ENCODE assay signal across 10 cellular contexts in the genomic region with DNA sequence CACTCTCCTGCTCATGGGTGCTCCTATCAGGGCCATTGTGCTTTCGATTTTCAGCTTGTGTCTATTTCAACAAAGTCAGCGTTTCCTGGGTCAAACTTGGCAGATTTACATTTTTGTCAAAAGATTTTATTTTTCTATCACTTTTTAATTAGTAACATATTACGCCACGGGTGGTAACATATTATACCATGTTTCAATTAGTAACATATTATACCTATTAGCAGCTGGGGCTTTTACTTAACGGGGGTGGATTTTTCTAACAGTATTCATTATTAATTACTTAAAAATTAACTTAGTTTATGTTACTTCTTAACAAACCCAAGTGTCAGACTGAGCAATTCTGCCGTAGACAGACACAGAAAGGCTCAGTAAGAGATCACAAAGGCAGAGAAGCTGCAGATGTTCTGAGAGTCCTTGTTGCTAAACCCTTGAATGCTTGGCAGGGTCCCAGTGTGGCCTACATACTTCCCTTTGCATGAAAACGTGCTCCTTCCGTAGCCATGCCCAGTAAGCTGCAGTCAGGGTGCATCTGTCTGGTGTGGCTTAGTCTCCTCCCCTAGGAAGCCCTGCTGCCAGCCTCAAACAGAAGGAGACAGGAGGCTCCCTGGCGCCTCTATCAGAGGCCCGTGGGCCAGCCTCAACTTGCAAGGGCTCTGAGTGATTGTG.
DNase-seq lines count a peak whose midpoint lies in the region; ATAC-seq and TF ChIP-seq lines count a peak whose summit lies in the region.
"Had no signal": no experiment of that assay in that cellular context is flagged by ENCODE, and none has a peak within 500 bp of the region (broad histone marks: within the 10 kb centered on the region; RNA-seq: fewer than 3 reads in every experiment).

No MANE protein-coding gene starts in this region.

- H3K27me3 ChIP-seq in fibroblast of lung (ENCODE audit: control insufficient read depth, insufficient read depth, low read length): no peaks in the 10 kb centered on the region

- no peaks in the 10 kb centered on the region for H4K20me1 ChIP-seq in fibroblast of lung (ENCODE audit: control insufficient read depth, extremely low read depth, insufficient read depth, low read length)

- H3K4me1 Mint-ChIP-seq in glutamatergic neuron (ENCODE audit: low read depth, unreplicated experiment): peaks cover 2% of the 10 kb centered on the region
- H3K4me1 Mint-ChIP-seq in activated T-helper 17 cell treated with anti-CD3 and anti-CD28 coated beads, Interleukin-2, amount 50 U/mL, for 72 hours: no peaks in the 10 kb centered on the region
- H3K4me1 Mint-ChIP-seq: activated naive CD8-positive, alpha-beta T cell treated with anti-CD3 and anti-CD28 coated beads, Interleukin-2, amount 50 U/mL, for 24 hours had no signal

- H2AFZ ChIP-seq in fibroblast of lung (ENCODE audit: low read length): no peak overlapping the region

- DNase-seq in AG09309 (ENCODE audit: low read depth) (peak; percentile 78), fibroblast of lung (ENCODE audit: low read depth in 2 of 2) (peak; percentile 71 to 79), A172 (ENCODE audit: low spot score) (no peak), NCI-H1092 (lab: John Stamatoyannopoulos, UW) (no peak), glutamatergic neuron (no peak)
- DNase-seq: activated naive CD8-positive, alpha-beta T cell treated with anti-CD3 and anti-CD28 coated beads, Interleukin-2, amount 50 U/mL, for 24 hours had no signal

- H3K4me2 ChIP-seq in fibroblast of lung (ENCODE audit: extremely low read depth, insufficient read depth, low read length): no peak overlapping the region

- H3K4me3 ChIP-seq in AG09309 (ENCODE audit: control insufficient read depth, low read depth, low read length) (no peak overlapping the region), fibroblast of lung (replicated peaks in 1 of 4; ENCODE audit: control extremely low read depth in 1 of 4, insufficient read depth in 1 of 4, low read depth in 3 of 4, low read length in 4 of 4) (no peak overlapping the region)

- no peaks in the 10 kb centered on the region for H3K79me2 ChIP-seq in fibroblast of lung (ENCODE audit: control insufficient read depth, insufficient read depth, low read length)

- no peaks in the 10 kb centered on the region for H3K9me3 Mint-ChIP-seq in glutamatergic neuron (ENCODE audit: unreplicated experiment)
- no peaks in the 10 kb centered on the region for H3K9me3 Mint-ChIP-seq in activated T-helper 17 cell treated with anti-CD3 and anti-CD28 coated beads, Interleukin-2, amount 50 U/mL, for 72 hours
- H3K9me3 Mint-ChIP-seq: type B pancreatic cell had no signal

- H3K36me3 Mint-ChIP-seq in glutamatergic neuron (ENCODE audit: unreplicated experiment): no peaks in the 10 kb centered on the region
- H3K36me3 Mint-ChIP-seq in activated T-helper 17 cell treated with anti-CD3 and anti-CD28 coated beads, Interleukin-2, amount 50 U/mL, for 72 hours (ENCODE audit: low read depth): no peaks in the 10 kb centered on the region
- H3K36me3 Mint-ChIP-seq: type B pancreatic cell had no signal

- no peaks in the 10 kb centered on the region for H3K9me3 ChIP-seq in fibroblast of lung (ENCODE audit: control insufficient read depth, insufficient read depth, low read depth, low read length)

- no peak for TF ChIP-seq CTCF in AG09309 (IDR thresholded peaks at IDR 0.05; ENCODE audit: control insufficient read depth, insufficient read depth, low read depth, low read length, missing control alignments)
- TF ChIP-seq CTCF in fibroblast of lung (conservative IDR thresholded peaks at IDR 0.05 in 1 of 2, IDR thresholded peaks at IDR 0.05 in 1 of 2; ENCODE audit: low read depth in 1 of 2, low read length in 2 of 2): no peak
- no peak for TF ChIP-seq CTCF in glutamatergic neuron (IDR thresholded peaks at IDR 0.05; ENCODE audit: partially characterized antibody, unreplicated experiment)

- no peaks in the 10 kb centered on the region for H3K36me3 ChIP-seq in fibroblast of lung (ENCODE audit: control insufficient read depth, insufficient read depth, low read length)

- H3K4me3 Mint-ChIP-seq in glutamatergic neuron (ENCODE audit: unreplicated experiment): no peak overlapping the region
- no peak overlapping the region for H3K4me3 Mint-ChIP-seq in activated T-helper 17 cell treated with anti-CD3 and anti-CD28 coated beads, Interleukin-2, amount 50 U/mL, for 72 hours
- H3K4me3 Mint-ChIP-seq: activated naive CD8-positive, alpha-beta T cell treated with anti-CD3 and anti-CD28 coated beads, Interleukin-2, amount 50 U/mL, for 24 hours; type B pancreatic cell had no signal

- H3K9ac ChIP-seq in fibroblast of lung (ENCODE audit: insufficient read depth, low read length): no peak overlapping the region

- peaks cover 2% of the 10 kb centered on the region for H3K4me1 ChIP-seq in fibroblast of lung (ENCODE audit: control insufficient read depth, extremely low read depth, insufficient read depth, low read length)

- no peak overlapping the region for H3K27ac Mint-ChIP-seq in glutamatergic neuron (ENCODE audit: unreplicated experiment)
- H3K27ac Mint-ChIP-seq in activated T-helper 17 cell treated with anti-CD3 and anti-CD28 coated beads, Interleukin-2, amount 50 U/mL, for 72 hours: no peak overlapping the region
- H3K27ac Mint-ChIP-seq: activated naive CD8-positive, alpha-beta T cell treated with anti-CD3 and anti-CD28 coated beads, Interleukin-2, amount 50 U/mL, for 24 hours; type B pancreatic cell had no signal

- no peaks in the 10 kb centered on the region for H3K27me3 Mint-ChIP-seq in glutamatergic neuron (ENCODE audit: unreplicated experiment)
- H3K27me3 Mint-ChIP-seq in activated T-helper 17 cell treated with anti-CD3 and anti-CD28 coated beads, Interleukin-2, amount 50 U/mL, for 72 hours: no peaks in the 10 kb centered on the region
- H3K27me3 Mint-ChIP-seq: activated naive CD8-positive, alpha-beta T cell treated with anti-CD3 and anti-CD28 coated beads, Interleukin-2, amount 50 U/mL, for 24 hours had no signal

- ATAC-seq in GM19397 (IDR thresholded peaks at IDR 0.05; ENCODE audit: unreplicated experiment) (peak; percentile 87), HG03558 (IDR thresholded peaks at IDR 0.05; ENCODE audit: extremely low read depth, unreplicated experiment) (peak; percentile 51)
- no peak for ATAC-seq in activated T-helper 17 cell treated with anti-CD3 and anti-CD28 coated beads, Interleukin-2, amount 50 U/mL, for 72 hours (replicated peaks)
- ATAC-seq: activated naive CD8-positive, alpha-beta T cell treated with anti-CD3 and anti-CD28 coated beads, Interleukin-2, amount 50 U/mL, for 24 hours had no signal

- H3K27ac ChIP-seq in fibroblast of lung (ENCODE audit: insufficient read depth, low read length): no peak overlapping the region

Comparison
In these comparisons a context has a peak if more than half of its experiments do, and no peak if none do; other contexts are left out.
1. DNase-seq: peak in AG09309 (single experiment) and fibroblast of lung (2 of 2); none in A172 (single experiment), NCI-H1092 (single experiment) and glutamatergic neuron (single experiment).